11 cellular contexts compared by ENCODE assay signal in genomic region chr2:74474899-74475298, GRCh38. TPM values are rescaled to one million over a fixed set of nuclear protein-coding genes. Genes with fewer than 3 reads are reported as not detected.
DNase-seq lines count a peak whose midpoint lies in the region; ATAC-seq, FAIRE-seq and TF ChIP-seq lines count a peak whose summit lies in the region.
"Had no signal": no experiment of that assay in that cellular context is flagged by ENCODE, and none has a peak within 500 bp of the region (broad histone marks: within the 10 kb centered on the region; RNA-seq: fewer than 3 reads in every experiment).

No MANE protein-coding gene starts in this region.

- H3K4me3 ChIP-seq in BJ (ENCODE audit: low read depth, low read length), result no peak overlapping the region
- H3K4me3 ChIP-seq in GM12875 (ENCODE audit: low read depth, low read length), result no peak overlapping the region
- no peak overlapping the region for H3K4me3 ChIP-seq in astrocyte of the cerebellum (ENCODE audit: low read depth, low read length)
- H3K4me3 ChIP-seq in kidney (ENCODE audit: low read length in 2 of 2), result no peak overlapping the region
- H3K4me3 ChIP-seq in vagina, result no peak overlapping the region
- H3K4me3 ChIP-seq: colonic mucosa, heart right ventricle had no signal

- no peak for FAIRE-seq in kidney (lab: Jason Lieb, UNC)

- CTCF ChIA-PET in BJ (lab: Yijun Ruan, JAX), result interaction anchor here (1.1 to 2.7 kb wide), 3 partner anchors 7 to 111 kb away, joined by 3 to 10 read pairs (median 3); partner anchors contain the start of genes CCDC142 and TTC31

- DNase-seq in BJ (ENCODE audit: low read depth) (no peak), astrocyte of the cerebellum (ENCODE audit: low read depth) (no peak), kidney (peak; percentile 55), vagina (ENCODE audit: extremely low spot score in 2 of 2) (no peak), 8988T (no peak), NCI-H2227 (lab: John Stamatoyannopoulos, UW; ENCODE audit: unreplicated experiment) (no peak)
- DNase-seq: activated B cell treated with CpG ODN at 0.5 μM for 24 hours, colonic mucosa, heart right ventricle had no signal

- in situ Hi-C loops in astrocyte of the cerebellum (cut with HindIII; ENCODE audit: low sequenced_read_pairs), result no loop called here

- no peaks in the 10 kb centered on the region for H3K9me3 ChIP-seq in kidney (ENCODE audit: control insufficient read depth in 1 of 2, low read length in 2 of 2)
- H3K9me3 ChIP-seq in vagina, result no peaks in the 10 kb centered on the region
- H3K9me3 ChIP-seq: colonic mucosa, heart right ventricle had no signal

- no peak overlapping the region for H3K9ac ChIP-seq in kidney (ENCODE audit: low read length in 2 of 2)

- TF ChIP-seq CTCF in BJ (IDR thresholded peaks at IDR 0.05; ENCODE audit: insufficient read depth, low read depth, low read length), result peak; percentile 17; the same call in 1 of the 2 replicates
- peak; percentile 56 for TF ChIP-seq CTCF in GM12875 (IDR thresholded peaks at IDR 0.05; ENCODE audit: borderline replicate concordance, insufficient read depth, low read depth, low read length)
- TF ChIP-seq CTCF in astrocyte of the cerebellum (IDR thresholded peaks at IDR 0.05; ENCODE audit: low read depth, low read length, missing control alignments), result peak; percentile 17
- TF ChIP-seq CTCF in kidney (IDR thresholded peaks at IDR 0.05; ENCODE audit: borderline replicate concordance, extremely low read depth, insufficient read depth), result no peak
- no peak for TF ChIP-seq CTCF in vagina (IDR thresholded peaks at IDR 0.05)

- ATAC-seq in GM18909 (IDR thresholded peaks at IDR 0.05; ENCODE audit: poor library complexity, unreplicated experiment), result no peak
- ATAC-seq: heart right ventricle had no signal

- intact Hi-C loops in kidney (cut with DNase I), result no loop called here
- intact Hi-C loops in vagina (cut with DNase I), result no loop called here

- H3K36me3 ChIP-seq in BJ (ENCODE audit: control insufficient read depth, insufficient read depth, low read length) (peaks cover 17% of the 10 kb centered on the region), kidney (ENCODE audit: control insufficient read depth in 1 of 2, insufficient read depth in 2 of 2, low read length in 2 of 2) (peaks cover 13% of the 10 kb centered on the region in 2 donors), vagina (peaks cover 0 to 20% of the 10 kb centered on the region in 2 donors)

- no peak for TF ChIP-seq POLR2A in vagina (IDR thresholded peaks at IDR 0.05)

- H3K27ac ChIP-seq in kidney (ENCODE audit: low read depth in 2 of 2, low read length in 2 of 2) (no peak overlapping the region), vagina (no peak overlapping the region)
- H3K27ac ChIP-seq: colonic mucosa, heart right ventricle had no signal

- H3K27me3 ChIP-seq in BJ (ENCODE audit: control insufficient read depth, insufficient read depth, low read length) (no peaks in the 10 kb centered on the region), vagina (no peaks in the 10 kb centered on the region)
- H3K27me3 ChIP-seq: colonic mucosa, heart right ventricle had no signal

- POLR2A ChIA-PET in BJ (lab: Charles Lee), result no interaction called here

- H3K4me1 ChIP-seq in kidney (ENCODE audit: control insufficient read depth in 1 of 2, insufficient read depth in 1 of 2, low read depth in 1 of 2, low read length in 2 of 2), result peaks cover 0 to 2% of the 10 kb centered on the region in 2 donors
- peaks cover 23% of the 10 kb centered on the region for H3K4me1 ChIP-seq in vagina

RNA-seq across cellular contexts. Expression of gene MRPL53, which starts 2.4 kb away (rescaled TPM):
- polyA plus RNA-seq in BJ (2011; rRNA removed) (38.9 and 41.2 TPM in 2 replicates), kidney (ENCODE audit: insufficient read depth, low read depth, low replicate concordance) (157 TPM)
- polyA minus RNA-seq in BJ (2011; rRNA and poly(A)+ RNA removed), result 16.9 TPM in 2 replicates
- total RNA-seq in kidney (85.1 TPM), vagina (40.3 TPM)

RNA-seq across cellular contexts. Expression of gene CCDC142, which starts 7.9 kb away (rescaled TPM):
- 4.5 and 6.2 TPM in 2 replicates for polyA plus RNA-seq in BJ (2011; rRNA removed)
- 15.6 and 21.0 TPM in 2 replicates for polyA minus RNA-seq in BJ (2011; rRNA and poly(A)+ RNA removed)
- 23.1 TPM for total RNA-seq in kidney
- 2.8 TPM for polyA plus RNA-seq in kidney (ENCODE audit: insufficient read depth, low read depth, low replicate concordance)
- 41.3 TPM for total RNA-seq in vagina

RNA-seq across cellular contexts. Expression of gene TTC31, which starts 8.0 kb away (rescaled TPM):
- 19.4 and 26.0 TPM in 2 replicates for polyA plus RNA-seq in BJ (2011; rRNA removed)
- polyA minus RNA-seq in BJ (2011; rRNA and poly(A)+ RNA removed), result 11.4 and 19.4 TPM in 2 replicates
- 29.1 TPM for total RNA-seq in kidney
- polyA plus RNA-seq in kidney (ENCODE audit: insufficient read depth, low read depth, low replicate concordance), result 11.5 TPM
- 11.8 TPM for total RNA-seq in vagina

RNA-seq across cellular contexts. Expression of gene MOGS, which starts 9.7 kb away (rescaled TPM):
- polyA plus RNA-seq in BJ (2011; rRNA removed), result 35.5 and 59.5 TPM in 2 replicates
- 38.3 and 44.2 TPM in 2 replicates for polyA minus RNA-seq in BJ (2011; rRNA and poly(A)+ RNA removed)
- total RNA-seq in kidney, result 51.9 TPM
- polyA plus RNA-seq in kidney (ENCODE audit: insufficient read depth, low read depth, low replicate concordance), result 27.5 TPM
- 23.6 TPM for total RNA-seq in vagina

RNA-seq across cellular contexts. Expression of gene WBP1, which starts 16.7 kb away (rescaled TPM):
- 55.7 and 92.0 TPM in 2 replicates for polyA plus RNA-seq in BJ (2011; rRNA removed)
- 14.9 and 29.2 TPM in 2 replicates for polyA minus RNA-seq in BJ (2011; rRNA and poly(A)+ RNA removed)
- 83.9 TPM for total RNA-seq in kidney
- 150 TPM for polyA plus RNA-seq in kidney (ENCODE audit: insufficient read depth, low read depth, low replicate concordance)
- total RNA-seq in vagina, result 63.1 TPM

Comparison
In these comparisons a context has a peak if more than half of its experiments do, and no peak if none do; other contexts are left out.
1. CTCF ChIP-seq: peak in BJ (single experiment), GM12875 (single experiment) and astrocyte of the cerebellum (single experiment); none in kidney (single experiment) and vagina (0 of 3).